In genomic region chr1:46370214-46370633, GRCh38 we compare ENCODE assay signal across 12 cellular contexts. TPM values are rescaled to one million over a fixed set of nuclear protein-coding genes. Genes with fewer than 3 reads are reported as not detected.
DNase-seq lines count a peak whose midpoint lies in the region; ATAC-seq and TF ChIP-seq lines count a peak whose summit lies in the region.
"Had no signal": no experiment of that assay in that cellular context is flagged by ENCODE, and none has a peak within 500 bp of the region (broad histone marks: within the 10 kb centered on the region; RNA-seq: fewer than 3 reads in every experiment).

No MANE protein-coding gene starts in this region.

- ATAC-seq in stimulated activated naive CD8-positive, alpha-beta T cell treated with anti-CD3 and anti-CD28 coated beads, Interleukin-15, Interleukin-2, amounts not matched to agents 100 U/mL and 50 U/mL, for 24 hours, result peak; percentile 66
- ATAC-seq: sciatic nerve had no signal

- H3K9me3 ChIP-seq in Karpas-422 (ENCODE audit: low read length), result no peaks in the 10 kb centered on the region
- H3K9me3 ChIP-seq: colonic mucosa, suprapubic skin had no signal

- intact Hi-C loops in activated naive CD4-positive, alpha-beta T cell treated with anti-CD3 and anti-CD28 coated beads for 36 hours (cut with micrococcal nuclease), result no loop called here
- intact Hi-C loops in dorsolateral prefrontal cortex (cut with DNase I), result no loop called here

- peak overlapping the region; percentile 21 for H3K27ac Mint-ChIP-seq in activated naive CD4-positive, alpha-beta T cell treated with anti-CD3 and anti-CD28 coated beads for 36 hours
- no peak overlapping the region; the same call in 1 of the 2 replicates for H3K27ac Mint-ChIP-seq in HFFc6

- H3K4me3 ChIP-seq in Karpas-422 (ENCODE audit: low read length) (peak overlapping the region; percentile 35; the same call in 1 of the 2 replicates), brain microvascular endothelial cell (ENCODE audit: low read depth, low read length) (no peak overlapping the region), dorsolateral prefrontal cortex (no peak overlapping the region)
- H3K4me3 ChIP-seq: colonic mucosa, suprapubic skin had no signal

- H3K4me1 Mint-ChIP-seq in activated naive CD4-positive, alpha-beta T cell treated with anti-CD3 and anti-CD28 coated beads for 36 hours (ENCODE audit: low read depth), result peaks cover 8% of the 10 kb centered on the region
- H3K4me1 Mint-ChIP-seq in HFFc6 (ENCODE audit: low read depth), result peaks cover 16% of the 10 kb centered on the region

- H3K4me3 Mint-ChIP-seq in activated naive CD4-positive, alpha-beta T cell treated with anti-CD3 and anti-CD28 coated beads for 36 hours, result no peak overlapping the region
- no peak overlapping the region for H3K4me3 Mint-ChIP-seq in HFFc6

- H3K79me2 ChIP-seq in Karpas-422 (ENCODE audit: low read length), result no peaks in the 10 kb centered on the region

- TF ChIP-seq CTCF in brain microvascular endothelial cell (IDR thresholded peaks at IDR 0.05; ENCODE audit: low read depth, low read length, missing control alignments) (no peak), HFFc6 (IDR thresholded peaks at IDR 0.05) (no peak), dorsolateral prefrontal cortex (IDR thresholded peaks at IDR 0.05 in 54 of 56, conservative IDR thresholded peaks at IDR 0.05 in 2 of 56; ENCODE audit: low read depth in 1 of 56, partially characterized antibody in 56 of 56) (no peak)

- H3K9me2 ChIP-seq in Karpas-422 (replicated peaks; ENCODE audit: insufficient read depth, low read length), result no peaks in the 10 kb centered on the region

- H4K20me1 ChIP-seq in Karpas-422 (ENCODE audit: insufficient read depth, low read depth, low read length), result no peaks in the 10 kb centered on the region

- H3K4me2 ChIP-seq in Karpas-422 (ENCODE audit: low read depth, low read length, poor library complexity, severe bottlenecking), result peak overlapping the region; percentile 53

- H3K9ac ChIP-seq in Karpas-422 (ENCODE audit: low read length), result peak overlapping the region; percentile 6; the same call in 1 of the 2 replicates

- H2AFZ ChIP-seq in Karpas-422 (ENCODE audit: low read length), result peak overlapping the region; percentile 22; the same call in 1 of the 2 replicates

- H3K27ac ChIP-seq in Karpas-422 (ENCODE audit: low read length) (peak overlapping the region; percentile 57), brain microvascular endothelial cell (no peak overlapping the region), dorsolateral prefrontal cortex (no peak overlapping the region)
- H3K27ac ChIP-seq: colonic mucosa, suprapubic skin had no signal

- H3K27me3 Mint-ChIP-seq in activated naive CD4-positive, alpha-beta T cell treated with anti-CD3 and anti-CD28 coated beads for 36 hours (ENCODE audit: low read depth), result no peaks in the 10 kb centered on the region
- no peaks in the 10 kb centered on the region; the same call in 1 of the 2 replicates for H3K27me3 Mint-ChIP-seq in HFFc6 (ENCODE audit: insufficient read depth)

- CTCF ChIA-PET in activated naive CD4-positive, alpha-beta T cell treated with anti-CD3 and anti-CD28 coated beads for 36 hours (lab: Charles Lee), result no interaction called here

- H3K36me3 Mint-ChIP-seq in activated naive CD4-positive, alpha-beta T cell treated with anti-CD3 and anti-CD28 coated beads for 36 hours (ENCODE audit: low read depth), result peaks cover 30% of the 10 kb centered on the region
- H3K36me3 Mint-ChIP-seq in HFFc6 (ENCODE audit: low read depth), result peaks cover 5% of the 10 kb centered on the region

- H3K36me3 ChIP-seq in Karpas-422 (ENCODE audit: insufficient read depth, low read length), result no peaks in the 10 kb centered on the region
- H3K36me3 ChIP-seq in brain microvascular endothelial cell (replicated peaks), result peaks cover 6% of the 10 kb centered on the region
- H3K36me3 ChIP-seq: colonic mucosa had no signal

- DNase-seq in activated naive CD4-positive, alpha-beta T cell treated with anti-CD3 and anti-CD28 coated beads for 36 hours, result peak; percentile 16
- no peak for DNase-seq in activated naive CD4-positive, alpha-beta T cell treated with Interleukin-2 at 50 U/mL for 16 hours
- DNase-seq in Karpas-422 (peak; percentile 76), brain microvascular endothelial cell (peak; percentile 3), HFFc6 (no peak), NK-92 (lab: John Stamatoyannopoulos, UW; ENCODE audit: unreplicated experiment) (no peak), dorsolateral prefrontal cortex (no peak)
- DNase-seq in stimulated activated naive CD8-positive, alpha-beta T cell treated with anti-CD3 and anti-CD28 coated beads, Interleukin-15, Interleukin-2, amounts not matched to agents 100 U/mL and 50 U/mL, for 24 hours, result no peak
- DNase-seq: colonic mucosa, NCI-H446 had no signal

- in situ Hi-C loops in brain microvascular endothelial cell (cut with HindIII; ENCODE audit: low pct_ligation_motif_present, low sequenced_read_pairs), result no loop called here

- no peaks in the 10 kb centered on the region for H3K9me3 Mint-ChIP-seq in activated naive CD4-positive, alpha-beta T cell treated with anti-CD3 and anti-CD28 coated beads for 36 hours
- H3K9me3 Mint-ChIP-seq in HFFc6, result no peaks in the 10 kb centered on the region

- no peaks in the 10 kb centered on the region for H3K27me3 ChIP-seq in Karpas-422 (ENCODE audit: low read length)
- no peaks in the 10 kb centered on the region for H3K27me3 ChIP-seq in brain microvascular endothelial cell (replicated peaks)
- H3K27me3 ChIP-seq in dorsolateral prefrontal cortex, result no peaks in the 10 kb centered on the region
- H3K27me3 ChIP-seq: colonic mucosa, suprapubic skin had no signal

- H3K4me1 ChIP-seq in Karpas-422 (ENCODE audit: low read length), result peaks cover 40% of the 10 kb centered on the region
- H3K4me1 ChIP-seq: colonic mucosa, suprapubic skin had no signal

RNA-seq across cellular contexts. Expression of gene FAAH, which starts 23.9 kb away (rescaled TPM):
- 1 to 10 TPM; 3.8 to 4.8 TPM for total RNA-seq in activated naive CD4-positive, alpha-beta T cell treated with anti-CD3 and anti-CD28 coated beads for 36 hours
- total RNA-seq in Karpas-422 (2014; rRNA removed; shearing (Covaris generic); ENCODE audit: low replicate concordance), result 1.3 TPM in 1 of 2 replicates, not detected in the other
- under 1 TPM; 0.17 to 0.75 (median 0.21) TPM for total RNA-seq in HFFc6 (2021; fragmentation: NEBNext Ultra II Directional; extraction: Animal tissue kit (Norgen Biotek cat#: 25700))
- 100 to 1,000 TPM in 5 of 120 experiments, 10 to 100 TPM in 115; 42.0 to 138 (median 65.0) TPM for total RNA-seq in dorsolateral prefrontal cortex

RNA-seq across cellular contexts. Expression of gene NSUN4, which starts 29.6 kb away (rescaled TPM):
- 10 to 100 TPM; 33.6 to 37.8 TPM for total RNA-seq in activated naive CD4-positive, alpha-beta T cell treated with anti-CD3 and anti-CD28 coated beads for 36 hours
- total RNA-seq in Karpas-422 (2014; rRNA removed; shearing (Covaris generic); ENCODE audit: low replicate concordance), result 15.9 and 27.1 TPM in 2 replicates
- total RNA-seq in HFFc6 (2021; fragmentation: NEBNext Ultra II Directional; extraction: Animal tissue kit (Norgen Biotek cat#: 25700)), result 10 to 100 TPM; 14.8 to 17.2 (median 16.7) TPM
- 10 to 100 TPM; 18.8 to 38.8 (median 25.9) TPM for total RNA-seq in dorsolateral prefrontal cortex

Comparison
In these comparisons a context has a peak if more than half of its experiments do, and no peak if none do; other contexts are left out.
1. DNase-seq: peak in activated naive CD4-positive, alpha-beta T cell treated with anti-CD3 and anti-CD28 coated beads for 36 hours (single experiment), Karpas-422 (single experiment) and brain microvascular endothelial cell (single experiment); none in activated naive CD4-positive, alpha-beta T cell treated with Interleukin-2 at 50 U/mL for 16 hours (single experiment), stimulated activated naive CD8-positive, alpha-beta T cell treated with anti-CD3 and anti-CD28 coated beads, Interleukin-15, Interleukin-2, amounts not matched to agents 100 U/mL and 50 U/mL, for 24 hours (single experiment), HFFc6 (single experiment), NK-92 (single experiment) and dorsolateral prefrontal cortex (0 of 10).
2. RNA of gene FAAH, which starts 23.9 kb away (total RNA-seq): 42.0 to 138 TPM in dorsolateral prefrontal cortex; 3.8 to 4.8 TPM in activated naive CD4-positive, alpha-beta T cell treated with anti-CD3 and anti-CD28 coated beads for 36 hours, 0.17 to 0.75 TPM in HFFc6 and 1.3 TPM in Karpas-422; every median in the first group is over 4 times any median in the second.